ENCODE assay signal across 21 cellular contexts in the genomic region with DNA sequence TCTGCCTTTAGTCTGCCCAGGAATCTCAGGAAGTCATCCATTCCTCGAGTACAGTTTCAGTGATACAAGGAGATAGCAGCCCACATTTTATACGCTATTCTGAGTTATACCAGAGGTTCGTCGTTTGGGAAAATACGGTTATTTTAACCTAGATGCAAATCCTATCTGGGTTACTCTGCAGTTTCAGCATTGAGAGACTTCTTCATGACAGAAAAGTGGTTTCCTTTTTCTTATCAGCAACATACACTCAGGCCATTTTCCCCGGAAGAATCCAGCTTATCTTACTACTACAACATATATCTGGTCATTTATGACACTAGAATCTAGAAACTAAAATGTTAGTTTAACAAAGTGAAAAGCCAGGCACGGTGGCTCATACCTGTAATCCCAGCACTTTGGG.
DNase-seq lines count a peak whose midpoint lies in the region; ATAC-seq, FAIRE-seq and TF ChIP-seq lines count a peak whose summit lies in the region.
"Had no signal": no experiment of that assay in that cellular context is flagged by ENCODE, and none has a peak within 500 bp of the region (broad histone marks: within the 10 kb centered on the region; RNA-seq: fewer than 3 reads in every experiment).

No MANE protein-coding gene starts in this region.

- H3K4me1 Mint-ChIP-seq in T-helper 17 cell: peaks cover 11% of the 10 kb centered on the region
- H3K4me1 Mint-ChIP-seq: B cell had no signal

- H2AFZ ChIP-seq in smooth muscle cell (ENCODE audit: low read depth): peak overlapping the region; percentile 51
- H2AFZ ChIP-seq in HepG2 (ENCODE audit: low read length): no peak overlapping the region
- H2AFZ ChIP-seq: GM23248 had no signal

- no peak overlapping the region for H3K4me3 ChIP-seq in smooth muscle cell
- no peak overlapping the region for H3K4me3 ChIP-seq in HepG2 (replicated peaks in 1 of 3; ENCODE audit: insufficient read depth in 1 of 3, low read depth in 2 of 3, low read length in 3 of 3)
- H3K4me3 ChIP-seq: GM23248, SK-N-MC had no signal

- H4K20me1 ChIP-seq in smooth muscle cell (ENCODE audit: low read depth): no peaks in the 10 kb centered on the region
- no peaks in the 10 kb centered on the region for H4K20me1 ChIP-seq in HepG2 (ENCODE audit: insufficient read depth, low read length)

- peaks cover 2% of the 10 kb centered on the region for H3K36me3 Mint-ChIP-seq in T-helper 17 cell (ENCODE audit: low read depth)
- H3K36me3 Mint-ChIP-seq: CD4-positive, alpha-beta memory T cell had no signal

- TF ChIP-seq EP300 in HepG2 (IDR thresholded peaks at IDR 0.05; ENCODE audit: low read depth in 2 of 2, low read length in 2 of 2): no peak
- no peak for TF ChIP-seq EP300 in HepG2 (CRISPR knock-in tag; IDR thresholded peaks at IDR 0.05; ENCODE audit: borderline replicate concordance)

- 45% methylated on average over 7 of the region's 7 CpGs for WGBS in smooth muscle cell (ENCODE audit: low lambda C conversion rate)
- WGBS in HepG2 (ENCODE audit: low lambda C conversion rate): 66% methylated on average over 7 of the region's 7 CpGs

- FAIRE-seq in HepG2 (lab: Jason Lieb, UNC): no peak
- FAIRE-seq: RCC 7860 had no signal

- no peak for TF ChIP-seq CTCF in smooth muscle cell (IDR thresholded peaks at IDR 0.05; ENCODE audit: borderline replicate concordance, insufficient read depth, poor library complexity, severe bottlenecking)
- TF ChIP-seq CTCF in HepG2 (CRISPR knock-in tag; IDR thresholded peaks at IDR 0.05): no peak

- peak; percentile 80 for DNase-seq in KBM-7
- no peak for DNase-seq in T-helper 17 cell
- DNase-seq in erythroblast (lab: John Stamatoyannopoulos, UW): peak; percentile 81 to 87
- DNase-seq in smooth muscle cell (lab: John Stamatoyannopoulos, UW; ENCODE audit: unreplicated experiment): no peak
- no peak for DNase-seq in NCI-H1417 (lab: John Stamatoyannopoulos, UW)
- DNase-seq in HepG2 (ENCODE audit: low spot score): no peak
- DNase-seq: CD4-positive, alpha-beta memory T cell; DMS79; GM23248; Karpas-422; NCI-H1105; NCI-H1694 treated with DMSO at 0.1 percent for 48 hours; NCI-H2107; NCI-H2227 treated with DMSO at 0.1 percent for 48 hours; NCI-H524 treated with DMSO at 0.1 percent for 48 hours; Right ventricle myocardium superior had no signal

- in situ Hi-C loops in KBM-7 (cut with MboI; ENCODE audit: low pct_unique_long_range_greater_than_20kb, low sequenced_read_pairs): no loop called here
- in situ Hi-C loops in HepG2 (cut with HindIII; ENCODE audit: extremely low pct_ligation_motif_present, low pct_unique_long_range_greater_than_20kb): no loop called here

- TF ChIP-seq RAD21 in HepG2 (CRISPR knock-in tag; IDR thresholded peaks at IDR 0.05): no peak

- no peak for ATAC-seq in T-helper 17 cell
- no peak for ATAC-seq in HG03039 (IDR thresholded peaks at IDR 0.05; ENCODE audit: unreplicated experiment)
- ATAC-seq in HepG2: no peak
- ATAC-seq: HCT116 had no signal

- H3K4me3 Mint-ChIP-seq in T-helper 17 cell: no peak overlapping the region
- H3K4me3 Mint-ChIP-seq: B cell; CD4-positive, alpha-beta memory T cell had no signal

- H3K27me3 Mint-ChIP-seq in T-helper 17 cell: no peaks in the 10 kb centered on the region
- H3K27me3 Mint-ChIP-seq: CD4-positive, alpha-beta memory T cell had no signal

- BruUV-seq in HepG2 (replicated peaks; lab: Mats Ljungman, UMichigan): no TSS peak

- peak overlapping the region; percentile 42 for H3K4me2 ChIP-seq in smooth muscle cell
- no peak overlapping the region for H3K4me2 ChIP-seq in HepG2 (ENCODE audit: low read depth, low read length)

- H3K27ac ChIP-seq in smooth muscle cell (ENCODE audit: low read depth) (no peak overlapping the region), HepG2 (ENCODE audit: extremely low read length, insufficient read depth, low read length) (no peak overlapping the region)
- H3K27ac ChIP-seq: GM23248, SK-N-MC had no signal

- intact Hi-C loops in HepG2 (cut with micrococcal nuclease; ENCODE audit: unreplicated experiment): no loop called here

- H3K4me1 ChIP-seq in smooth muscle cell (ENCODE audit: low read depth) (no peaks in the 10 kb centered on the region), HepG2 (ENCODE audit: insufficient read depth, low read length) (peaks cover 4% of the 10 kb centered on the region; the same call in 1 of the 2 replicates)

- no peak overlapping the region for H3K9ac ChIP-seq in smooth muscle cell (ENCODE audit: low read depth)
- H3K9ac ChIP-seq in HepG2 (ENCODE audit: insufficient read depth, low read depth, low read length): no peak overlapping the region
- H3K9ac ChIP-seq: GM23248 had no signal

- POLR2A ChIA-PET in HepG2 (lab: Yijun Ruan, JAX): no interaction called here

- no peaks in the 10 kb centered on the region for H3K9me3 ChIP-seq in T-helper 17 cell (ENCODE audit: control insufficient read depth, low read length, poor library complexity, severe bottlenecking)
- no peaks in the 10 kb centered on the region for H3K9me3 ChIP-seq in smooth muscle cell (replicated peaks; ENCODE audit: low read depth)
- H3K9me3 ChIP-seq in HepG2 (ENCODE audit: low read length): no peaks in the 10 kb centered on the region

- H3K27ac Mint-ChIP-seq in T-helper 17 cell: peak overlapping the region; percentile 44
- H3K27ac Mint-ChIP-seq: B cell had no signal

- CTCF ChIA-PET in HepG2 (lab: Yijun Ruan, JAX; ENCODE audit: low intra/inter-chr PET ratio, low total read pairs): no interaction called here

- H3K36me3 ChIP-seq in smooth muscle cell (ENCODE audit: low read depth): no peaks in the 10 kb centered on the region
- H3K36me3 ChIP-seq in HepG2 (replicated peaks in 1 of 2; ENCODE audit: control insufficient read depth in 1 of 2, insufficient read depth in 2 of 2, low read length in 2 of 2): no peaks in the 10 kb centered on the region

- TF ChIP-seq POLR2A in erythroblast (IDR thresholded peaks at IDR 0.05; ENCODE audit: low read length) (no peak), HepG2 (IDR thresholded peaks at IDR 0.05; ENCODE audit: insufficient read depth in 1 of 2, low read depth in 2 of 2, low read length in 2 of 2) (no peak)

- H3K27me3 ChIP-seq in smooth muscle cell (ENCODE audit: low read depth) (no peaks in the 10 kb centered on the region), HepG2 (ENCODE audit: control insufficient read depth in 1 of 2, insufficient read depth in 2 of 2, low read length in 2 of 2) (no peaks in the 10 kb centered on the region)

- H3K79me2 ChIP-seq in smooth muscle cell (ENCODE audit: low read depth) (no peaks in the 10 kb centered on the region), HepG2 (ENCODE audit: insufficient read depth, low read length) (no peaks in the 10 kb centered on the region)

- H3F3A ChIP-seq in smooth muscle cell (ENCODE audit: low read depth): no peaks in the 10 kb centered on the region

TF ChIP-seq in HepG2, 621 proteins besides CTCF, POLR2A, EP300 and RAD21:
- no peak for TF ChIP-seq U2AF1 (optimal IDR thresholded peaks at IDR 0.05; ENCODE audit: low read depth, low read length)
- no peak for TF ChIP-seq SMARCC2 (IDR thresholded peaks at IDR 0.05)
- TF ChIP-seq ATF2 (CRISPR knock-in tag; IDR thresholded peaks at IDR 0.05): no peak
- no peak for TF ChIP-seq REST (IDR thresholded peaks at IDR 0.05; ENCODE audit: borderline replicate concordance in 1 of 2, low read depth in 1 of 2, low read length in 2 of 2)
- no peak for TF ChIP-seq ZNF790 (CRISPR knock-in tag; IDR thresholded peaks at IDR 0.05; ENCODE audit: borderline replicate concordance)
- TF ChIP-seq ZNF44 (CRISPR knock-in tag; IDR thresholded peaks at IDR 0.05): no peak

Comparison
In these comparisons a context has a peak if more than half of its experiments do, and no peak if none do; other contexts are left out.
1. DNase-seq: peak in KBM-7 (single experiment) and erythroblast (2 of 2); none in T-helper 17 cell (0 of 3), smooth muscle cell (single experiment), NCI-H1417 (0 of 3) and HepG2 (single experiment).